In genomic region chr2:230225486-230225885, GRCh38 we compare ENCODE assay signal across 8 cellular contexts. TPM values are rescaled to one million over a fixed set of nuclear protein-coding genes. Genes with fewer than 3 reads are reported as not detected.
DNase-seq lines count a peak whose midpoint lies in the region; ATAC-seq and TF ChIP-seq lines count a peak whose summit lies in the region.

Gene SP140, plus strand, starts transcription at chr2:230225736. Its CDS starts 109 bp downstream, at chr2:230225845.

- peak within 1 kb of the TSS; percentile 89 for H3K4me2 ChIP-seq in SU-DHL-6 (ENCODE audit: low read depth, low read length, poor library complexity, severe bottlenecking)

- H3K9ac ChIP-seq in SU-DHL-6 (ENCODE audit: low read length) = peak within 1 kb of the TSS; percentile 71

- H4K20me1 ChIP-seq in SU-DHL-6 (ENCODE audit: low read depth, low read length) = no peaks in the 10 kb centered on the region

- H3K9me3 ChIP-seq in SU-DHL-6 (ENCODE audit: insufficient read depth, low read length) = peaks cover 7% of the 10 kb centered on the region; the same call in 1 of the 2 replicates

- peak within 1 kb of the TSS; percentile 98 for H3K27ac ChIP-seq in SU-DHL-6 (ENCODE audit: low read depth, low read length)
- H3K27ac ChIP-seq in RWPE1 = no peak within 1 kb of the TSS

- CTCF ChIA-PET in RWPE1 (lab: Yijun Ruan, JAX) = no interaction called here

- no peaks in the 10 kb centered on the region for H3K9me2 ChIP-seq in SU-DHL-6 (replicated peaks; ENCODE audit: insufficient read depth, low read length)

- H3K4me3 ChIP-seq in GM12865 (ENCODE audit: low read depth, low read length) = peak within 1 kb of the TSS; percentile 70
- H3K4me3 ChIP-seq in SU-DHL-6 (ENCODE audit: insufficient read depth, low read length, poor library complexity, severe bottlenecking) = peak within 1 kb of the TSS; percentile 72

- DNase-seq in GM12865 (ENCODE audit: low read depth) = peak; percentile 92
- DNase-seq in activated naive CD8-positive, alpha-beta T cell treated with anti-CD3 and anti-CD28 coated beads, Interleukin-2, amount 50 U/mL, for 16 hours (ENCODE audit: low read depth, low spot score) = peak; percentile 35
- no peak for DNase-seq in sciatic nerve (ENCODE audit: low spot score)
- DNase-seq in SKM-1 treated with dmso at 0.1 percent for 144 hours (lab: John Stamatoyannopoulos, UW; ENCODE audit: unreplicated experiment) = no peak
- no peak for DNase-seq in HCEC 1CT
- no peak for DNase-seq in RWPE1 (ENCODE audit: low spot score)

- H3K27me3 ChIP-seq in SU-DHL-6 (ENCODE audit: low read length) = no peaks in the 10 kb centered on the region

- TF ChIP-seq CTCF in GM12865 (IDR thresholded peaks at IDR 0.05; ENCODE audit: insufficient read depth, low read depth, low read length, missing control alignments) = no peak
- no peak for TF ChIP-seq CTCF in SU-DHL-6 (IDR thresholded peaks at IDR 0.05; ENCODE audit: insufficient read depth, low read length, poor library complexity, severe bottlenecking)
- no peak for TF ChIP-seq CTCF in RWPE1 (conservative IDR thresholded peaks at IDR 0.05; ENCODE audit: low read depth)

- H3F3A ChIP-seq in SU-DHL-6 (ENCODE audit: insufficient read depth) = peaks cover 42% of the 10 kb centered on the region

- H3K36me3 ChIP-seq in SU-DHL-6 (ENCODE audit: low read length) = peaks cover 8% of the 10 kb centered on the region

- ATAC-seq in GM21825 (IDR thresholded peaks at IDR 0.05; ENCODE audit: unreplicated experiment) (peak; percentile 68), sciatic nerve (peak; percentile 76)

- no peak within 1 kb of the TSS for H2AFZ ChIP-seq in SU-DHL-6 (ENCODE audit: low read depth, low read length, severe bottlenecking)

- intact Hi-C loops in sciatic nerve (cut with DNase I) = no loop called here

- POLR2A ChIA-PET in RWPE1 (lab: Yijun Ruan, JAX; ENCODE audit: low non-redundant PET) = no interaction called here

- peaks cover 46% of the 10 kb centered on the region for H3K79me2 ChIP-seq in SU-DHL-6 (ENCODE audit: insufficient read depth, low read length)

RNA-seq across cellular contexts. Expression of gene SP140, which starts in this region (rescaled TPM):
- 4.4 TPM for total RNA-seq in sciatic nerve

Comparison
In these comparisons a context has a peak if more than half of its experiments do, and no peak if none do; other contexts are left out.
1. DNase-seq: peak in GM12865 (single experiment) and activated naive CD8-positive, alpha-beta T cell treated with anti-CD3 and anti-CD28 coated beads, Interleukin-2, amount 50 U/mL, for 16 hours (single experiment); none in sciatic nerve (single experiment), SKM-1 treated with dmso at 0.1 percent for 144 hours (single experiment), HCEC 1CT (single experiment) and RWPE1 (single experiment).